In genomic region chr4:88791274-88791673, GRCh38 we compare ENCODE assay signal across 11 cellular contexts.
DNase-seq lines count a peak whose midpoint lies in the region; ATAC-seq and TF ChIP-seq lines count a peak whose summit lies in the region.
"Had no signal": no experiment of that assay in that cellular context is flagged by ENCODE, and none has a peak within 500 bp of the region (broad histone marks: within the 10 kb centered on the region; RNA-seq: fewer than 3 reads in every experiment).

No MANE protein-coding gene starts in this region.

- H3K4me1 Mint-ChIP-seq in activated CD4-positive, alpha-beta T cell treated with anti-CD3 and anti-CD28 coated beads, Interleukin-2, amount 10 ng/mL, durations not matched to agents 7 days and 5 days = peaks cover 11% of the 10 kb centered on the region
- H3K4me1 Mint-ChIP-seq: activated B cell treated with CpG ODN at 0.5 μM for 24 hours, nephron had no signal

- H3K79me2 ChIP-seq in ACC112 (ENCODE audit: control insufficient read depth, insufficient read depth, low read length, unreplicated experiment) = no peaks in the 10 kb centered on the region

- H3K36me3 Mint-ChIP-seq in activated CD4-positive, alpha-beta T cell treated with anti-CD3 and anti-CD28 coated beads, Interleukin-2, amount 10 ng/mL, durations not matched to agents 7 days and 5 days (ENCODE audit: low read depth) = peaks cover 9% of the 10 kb centered on the region

- H3K4me3 ChIP-seq in ACC112 (ENCODE audit: low read depth, low read length) = no peak overlapping the region
- no peak overlapping the region for H3K4me3 ChIP-seq in RWPE2 (ENCODE audit: severe bottlenecking)
- H3K4me3 ChIP-seq in fibroblast of the aortic adventitia (ENCODE audit: low read depth, low read length) = no peak overlapping the region

- H2AFZ ChIP-seq in ACC112 (ENCODE audit: low read length, unreplicated experiment) = no peak overlapping the region

- ATAC-seq in RWPE2 (ENCODE audit: low read depth) = no peak
- ATAC-seq in GM18861 (IDR thresholded peaks at IDR 0.05; ENCODE audit: unreplicated experiment) = no peak
- ATAC-seq in HG02981 (IDR thresholded peaks at IDR 0.05; ENCODE audit: unreplicated experiment) = no peak

- no peaks in the 10 kb centered on the region for H3K9me3 ChIP-seq in RWPE2 (ENCODE audit: severe bottlenecking)

- CTCF ChIA-PET in activated CD4-positive, alpha-beta T cell treated with anti-CD3 and anti-CD28 coated beads, Interleukin-2, amount 10 ng/mL, durations not matched to agents 7 days and 5 days (lab: Charles Lee) = interaction anchor here (0.6 to 1.2 kb wide), 3 partner anchors 9 to 957 kb away, joined by 3 to 5 read pairs (median 4); no protein-coding TSS in a partner anchor

- TF ChIP-seq CTCF in GM13977 (IDR thresholded peaks at IDR 0.05; ENCODE audit: extremely low read depth, insufficient read depth, missing control alignments) (peak; percentile 32), RWPE2 (IDR thresholded peaks at IDR 0.05; ENCODE audit: poor library complexity, severe bottlenecking) (peak; percentile 59), fibroblast of the aortic adventitia (IDR thresholded peaks at IDR 0.05; ENCODE audit: insufficient read depth, low read length) (peak; percentile 20)

- H3K4me1 ChIP-seq in ACC112 (ENCODE audit: control insufficient read depth, insufficient read depth, low read length, unreplicated experiment) (peaks cover 35% of the 10 kb centered on the region), RWPE2 (ENCODE audit: insufficient read depth, poor library complexity, severe bottlenecking) (peaks cover 7% of the 10 kb centered on the region)

- no peak overlapping the region for H3K4me3 Mint-ChIP-seq in activated CD4-positive, alpha-beta T cell treated with anti-CD3 and anti-CD28 coated beads, Interleukin-2, amount 10 ng/mL, durations not matched to agents 7 days and 5 days
- H3K4me3 Mint-ChIP-seq: activated B cell treated with CpG ODN at 0.5 μM for 24 hours, nephron had no signal

- H3K27me3 ChIP-seq in ACC112 (ENCODE audit: insufficient read depth, low read length) (no peaks in the 10 kb centered on the region), RWPE2 (ENCODE audit: insufficient read depth, poor library complexity, severe bottlenecking) (no peaks in the 10 kb centered on the region)

- peaks cover 7% of the 10 kb centered on the region for H3K36me3 ChIP-seq in ACC112 (ENCODE audit: insufficient read depth, low read length)
- no peaks in the 10 kb centered on the region; the same call in 1 of the 2 replicates for H3K36me3 ChIP-seq in RWPE2 (ENCODE audit: low read depth)

- no peaks in the 10 kb centered on the region for H3K27me3 Mint-ChIP-seq in activated CD4-positive, alpha-beta T cell treated with anti-CD3 and anti-CD28 coated beads, Interleukin-2, amount 10 ng/mL, durations not matched to agents 7 days and 5 days
- H3K27me3 Mint-ChIP-seq: activated B cell treated with CpG ODN at 0.5 μM for 24 hours had no signal

- POLR2A ChIA-PET in activated CD4-positive, alpha-beta T cell treated with anti-CD3 and anti-CD28 coated beads, Interleukin-2, amount 10 ng/mL, durations not matched to agents 7 days and 5 days (lab: Charles Lee) = no interaction called here

- no peaks in the 10 kb centered on the region for H3K9me3 Mint-ChIP-seq in activated CD4-positive, alpha-beta T cell treated with anti-CD3 and anti-CD28 coated beads, Interleukin-2, amount 10 ng/mL, durations not matched to agents 7 days and 5 days
- H3K9me3 Mint-ChIP-seq: activated B cell treated with CpG ODN at 0.5 μM for 24 hours, nephron had no signal

- in situ Hi-C loops in GM13977 (cut with MboI; ENCODE audit: low pct_unique_long_range_greater_than_20kb, low sequenced_read_pairs, unreplicated experiment) = no loop called here

- H3K27ac ChIP-seq in ACC112 (ENCODE audit: low read depth, low read length) (peak overlapping the region; percentile 93), RWPE2 (ENCODE audit: poor library complexity, severe bottlenecking) (no peak overlapping the region)

- DNase-seq in GM13977 (ENCODE audit: low spot score) (no peak), RWPE2 (ENCODE audit: low spot score) (no peak), fibroblast of the aortic adventitia (ENCODE audit: low read depth) (peak; percentile 42), GM19238 (ENCODE audit: insufficient read length, low spot score) (no peak)
- no peak for DNase-seq in activated CD4-positive, alpha-beta T cell treated with anti-CD3 and anti-CD28 coated beads, Interleukin-2, amount 10 ng/mL, durations not matched to agents 7 days and 5 days
- DNase-seq: activated B cell treated with CpG ODN at 0.5 μM for 24 hours, KG1 had no signal

- H3K27ac Mint-ChIP-seq in activated CD4-positive, alpha-beta T cell treated with anti-CD3 and anti-CD28 coated beads, Interleukin-2, amount 10 ng/mL, durations not matched to agents 7 days and 5 days = no peak overlapping the region
- H3K27ac Mint-ChIP-seq: activated B cell treated with CpG ODN at 0.5 μM for 24 hours, nephron had no signal
